22 cellular contexts compared by ENCODE assay signal in the genomic region with DNA sequence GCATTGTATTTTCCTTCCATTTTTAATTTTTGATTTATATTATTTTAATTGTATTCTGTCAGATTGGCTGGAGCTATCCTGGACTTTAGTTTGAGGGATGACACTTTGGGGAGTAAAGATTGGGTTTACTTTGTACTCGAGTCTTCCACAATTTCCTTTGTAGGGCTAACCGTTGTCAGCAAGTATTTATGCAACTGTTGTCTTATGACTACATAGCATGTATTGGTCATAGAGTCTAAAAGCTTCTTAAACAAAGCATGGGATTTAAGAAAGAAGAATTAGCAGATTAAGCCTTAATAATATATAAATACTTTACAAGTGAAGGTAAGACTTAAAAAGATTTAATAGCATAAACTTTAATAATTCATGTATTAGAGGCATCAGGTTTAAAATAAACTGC. TPM values are rescaled to one million over a fixed set of nuclear protein-coding genes. Genes with fewer than 3 reads are reported as not detected.
DNase-seq lines count a peak whose midpoint lies in the region; ATAC-seq and TF ChIP-seq lines count a peak whose summit lies in the region.
"Had no signal": no experiment of that assay in that cellular context is flagged by ENCODE, and none has a peak within 500 bp of the region (broad histone marks: within the 10 kb centered on the region; RNA-seq: fewer than 3 reads in every experiment).

No MANE protein-coding gene starts in this region.

- no peak for DNase-seq in activated T-cell treated with anti-CD3 and anti-CD28 coated beads, Interleukin-2, amount 50 U/mL, for 72 hours
- DNase-seq in activated T-cell treated with anti-CD3 and anti-CD28 coated beads for 4 hours (no peak), HL-60 (ENCODE audit: low read depth in 1 of 2, low spot score in 1 of 2) (no peak), T-helper 17 cell (no peak), retinal pigment epithelial cell (ENCODE audit: low read depth) (peak; percentile 60), activated gamma-delta T cell (lab: John Stamatoyannopoulos, UW) (no peak)
- DNase-seq: CD4-positive, alpha-beta T cell; COR-L47; DMS79; H7; HFFc6; IMR-90; MV-4-11; NCI-H1105 treated with DMSO at 0.1 percent for 48 hours; NCI-H2029 treated with DMSO at 0.1 percent for 48 hours; NCI-H226; NCI-H510A treated with DMSO at 0.1 percent for 48 hours; NCI-H748 treated with DMSO at 0.1 percent for 48 hours; SIG-M5 had no signal

- H3K27ac Mint-ChIP-seq in activated T-cell treated with anti-CD3 and anti-CD28 coated beads, Interleukin-2, amount 50 U/mL, for 72 hours = peak overlapping the region; percentile 99
- H3K27ac Mint-ChIP-seq in T-helper 17 cell = peak overlapping the region; percentile 65
- H3K27ac Mint-ChIP-seq: HFFc6 had no signal

- peaks cover 7 to 11% of the 10 kb centered on the region in 2 donors for H3K36me3 Mint-ChIP-seq in activated T-cell treated with anti-CD3 and anti-CD28 coated beads, Interleukin-2, amount 50 U/mL, for 72 hours (ENCODE audit: insufficient read depth in 2 of 2)
- peaks cover 2% of the 10 kb centered on the region for H3K36me3 Mint-ChIP-seq in T-helper 17 cell (ENCODE audit: low read depth)

- ATAC-seq in activated T-cell treated with anti-CD3 and anti-CD28 coated beads, Interleukin-2, amount 50 U/mL, for 72 hours (replicated peaks in 1 of 2) = no peak
- no peak for ATAC-seq in T-helper 17 cell
- no peak for ATAC-seq in HG02678 (IDR thresholded peaks at IDR 0.05; ENCODE audit: unreplicated experiment)

- H3K9me3 ChIP-seq in T-helper 17 cell (ENCODE audit: control insufficient read depth, low read length, poor library complexity, severe bottlenecking) = no peaks in the 10 kb centered on the region

- peak overlapping the region; percentile 67 to 84 for H3K4me3 Mint-ChIP-seq in activated T-cell treated with anti-CD3 and anti-CD28 coated beads, Interleukin-2, amount 50 U/mL, for 72 hours
- no peak overlapping the region for H3K4me3 Mint-ChIP-seq in T-helper 17 cell
- H3K4me3 Mint-ChIP-seq: CD4-positive, alpha-beta T cell; HFFc6 had no signal

- TF ChIP-seq CTCF in HL-60 (IDR thresholded peaks at IDR 0.05; ENCODE audit: insufficient read depth, low read length) = no peak
- TF ChIP-seq CTCF in retinal pigment epithelial cell (conservative IDR thresholded peaks at IDR 0.05; ENCODE audit: low read depth, low read length) = no peak

- H3K9me3 Mint-ChIP-seq in activated T-cell treated with anti-CD3 and anti-CD28 coated beads, Interleukin-2, amount 50 U/mL, for 72 hours = peaks cover 0 to 2% of the 10 kb centered on the region in 2 donors
- H3K9me3 Mint-ChIP-seq: CD4-positive, alpha-beta T cell; HFFc6 had no signal

- H3K4me3 ChIP-seq in HL-60 (replicated peaks; ENCODE audit: insufficient read depth, low read length) (no peak overlapping the region), retinal pigment epithelial cell (ENCODE audit: low read length) (no peak overlapping the region)

- peak overlapping the region; percentile 74 for H3K27ac ChIP-seq in HL-60 (replicated peaks)
- H3K27ac ChIP-seq: KMS-11, RWPE1 had no signal

- no peaks in the 10 kb centered on the region for H3K27me3 Mint-ChIP-seq in activated T-cell treated with anti-CD3 and anti-CD28 coated beads, Interleukin-2, amount 50 U/mL, for 72 hours (ENCODE audit: low read depth)
- H3K27me3 Mint-ChIP-seq in T-helper 17 cell = no peaks in the 10 kb centered on the region
- H3K27me3 Mint-ChIP-seq: CD4-positive, alpha-beta T cell had no signal

- no peaks in the 10 kb centered on the region for H3K27me3 ChIP-seq in HL-60 (ENCODE audit: insufficient read depth, poor library complexity, severe bottlenecking)

- peaks cover 77% of the 10 kb centered on the region for H3K4me1 Mint-ChIP-seq in activated T-cell treated with anti-CD3 and anti-CD28 coated beads, Interleukin-2, amount 50 U/mL, for 72 hours (ENCODE audit: low read depth)
- peaks cover 47% of the 10 kb centered on the region for H3K4me1 Mint-ChIP-seq in T-helper 17 cell

RNA-seq across cellular contexts. Expression of a gene that starts 19.6 kb away (rescaled TPM):
- total RNA-seq in activated T-cell treated with anti-CD3 and anti-CD28 coated beads, Interleukin-2, amount 50 U/mL, for 72 hours = 10 to 100 TPM; 23.9 to 26.0 TPM
- total RNA-seq in T-helper 17 cell = 10 to 100 TPM; 20.7 to 26.4 TPM

RNA-seq across cellular contexts. Expression of a gene that starts 20.2 kb away (rescaled TPM):
- 10 to 100 TPM; 28.4 to 38.3 TPM for total RNA-seq in activated T-cell treated with anti-CD3 and anti-CD28 coated beads, Interleukin-2, amount 50 U/mL, for 72 hours
- total RNA-seq in T-helper 17 cell = 10 to 100 TPM; 14.6 to 19.2 TPM
